Comparison of ENCODE assay signal across 10 cellular contexts in genomic region chr14:34013714-34014055, GRCh38.
A peak's percentile ranks its signal among the peaks of the same experiment; 100 is the strongest.
DNase-seq lines count a peak whose midpoint lies in the region; ATAC-seq lines count a peak whose summit lies in the region.
"Had no signal": no experiment of that assay in that cellular context is flagged by ENCODE, and none has a peak within 500 bp of the region (broad histone marks: within the 10 kb centered on the region; RNA-seq: fewer than 3 reads in every experiment).

No MANE protein-coding gene starts in this region.

- H3K27ac Mint-ChIP-seq in T-helper 17 cell: no peak overlapping the region

- H3K36me3 Mint-ChIP-seq in T-helper 17 cell (ENCODE audit: low read depth): peaks cover 5% of the 10 kb centered on the region

- peak overlapping the region; percentile 36 for H3K4me3 Mint-ChIP-seq in T-helper 17 cell

- no peaks in the 10 kb centered on the region for H3K27me3 Mint-ChIP-seq in T-helper 17 cell

- DNase-seq in T-helper 17 cell (no peak), mucosa of gallbladder (ENCODE audit: low spot score) (no peak), NCI-H345 (lab: John Stamatoyannopoulos, UW) (no peak), left cardiac atrium (no peak)
- DNase-seq: activated T-cell treated with anti-CD3 and anti-CD28 coated beads for 4 hours, NCI-H1092 treated with DMSO at 0.1 percent for 48 hours had no signal

- peaks cover 13% of the 10 kb centered on the region for H3K4me1 Mint-ChIP-seq in T-helper 17 cell

- ATAC-seq in GM18499 (IDR thresholded peaks at IDR 0.05; ENCODE audit: insufficient read depth, unreplicated experiment) (peak; percentile 38), GM21390 (IDR thresholded peaks at IDR 0.05; ENCODE audit: unreplicated experiment) (peak; percentile 43), HG03439 (IDR thresholded peaks at IDR 0.05; ENCODE audit: unreplicated experiment) (peak; percentile 32), T-helper 17 cell (no peak), left cardiac atrium (no peak)
- ATAC-seq in activated CD4-positive, CD25-positive, alpha-beta regulatory T cell treated with anti-CD3 and anti-CD28 coated beads, Interleukin-2, amount 50 U/mL, for 24 hours: no peak

- intact Hi-C loops in left cardiac atrium (cut with DNase I): no loop called here

- no peaks in the 10 kb centered on the region for H3K9me3 ChIP-seq in T-helper 17 cell (ENCODE audit: control insufficient read depth, low read length, poor library complexity, severe bottlenecking)

Comparison
In these comparisons a context has a peak if more than half of its experiments do, and no peak if none do; other contexts are left out.
1. ATAC-seq: peak in GM18499 (single experiment), GM21390 (single experiment) and HG03439 (single experiment); none in T-helper 17 cell (single experiment), left cardiac atrium (0 of 2) and activated CD4-positive, CD25-positive, alpha-beta regulatory T cell treated with anti-CD3 and anti-CD28 coated beads, Interleukin-2, amount 50 U/mL, for 24 hours (0 of 2).